ENCODE assay signal across 8 cellular contexts in the genomic region with DNA sequence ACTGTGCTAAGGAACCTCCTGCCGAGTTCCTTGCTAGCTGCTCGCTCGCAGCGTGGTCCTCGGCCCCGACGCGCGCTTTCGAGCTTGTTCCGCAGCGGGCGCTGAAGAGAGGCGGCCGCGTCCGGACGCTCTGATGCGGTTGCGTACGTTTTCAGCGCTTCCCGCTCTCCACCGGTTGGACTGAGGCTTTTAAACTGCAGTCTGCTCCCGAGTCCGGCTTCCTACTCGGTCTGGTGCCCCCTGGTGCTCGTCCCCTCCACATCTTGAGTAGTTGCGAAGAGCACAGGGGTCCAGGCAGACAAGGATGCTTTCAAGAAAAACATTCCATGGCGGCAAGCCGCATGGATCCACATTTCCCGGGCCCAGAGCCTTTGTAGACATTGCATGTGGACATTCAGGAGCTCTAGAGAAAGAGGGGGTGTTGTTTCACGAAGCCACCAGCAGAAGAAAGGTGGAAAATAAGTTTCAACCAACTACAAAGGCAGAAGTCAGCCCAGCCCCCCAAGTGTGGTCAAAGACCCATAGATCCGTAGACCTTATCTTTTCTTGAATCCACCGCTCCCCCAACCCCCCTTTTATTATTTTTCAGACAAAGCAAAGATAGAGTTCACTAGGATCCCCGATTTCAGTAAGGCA. TPM values are rescaled to one million over a fixed set of nuclear protein-coding genes. Genes with fewer than 3 reads are reported as not detected.
DNase-seq lines count a peak whose midpoint lies in the region; ATAC-seq and TF ChIP-seq lines count a peak whose summit lies in the region.

No MANE protein-coding gene starts in this region.

- DNase-seq in CD4-positive, alpha-beta memory T cell = peak; percentile 77 to 83 (median 78)
- DNase-seq in HK-2 (ENCODE audit: unreplicated experiment) = peak; percentile 94
- peak; percentile 99 for DNase-seq in NCI-H82 (lab: John Stamatoyannopoulos, UW)
- peak; percentile 96 for DNase-seq in activated CD8-positive, alpha-beta T cell treated with anti-CD3 and anti-CD28 coated beads for 36 hours
- peak; percentile 67 to 73 (median 70) for DNase-seq in effector memory CD8-positive, alpha-beta T cell
- DNase-seq in medulla oblongata (ENCODE audit: extremely low spot score) = peak; percentile 96
- peak; percentile 62 to 69 (median 69) for DNase-seq in stimulated activated CD4-positive, alpha-beta T cell treated with anti-CD3 and anti-CD28 coated beads, TNF-alpha, amount 100 ng/mL, for 4 hours (ENCODE audit: low read depth in 3 of 3)

- H3K27ac Mint-ChIP-seq in CD4-positive, alpha-beta memory T cell = no peak overlapping the region
- H3K27ac Mint-ChIP-seq in activated CD8-positive, alpha-beta T cell treated with anti-CD3 and anti-CD28 coated beads for 36 hours = no peak overlapping the region
- no peak overlapping the region for H3K27ac Mint-ChIP-seq in effector memory CD8-positive, alpha-beta T cell

- peaks cover 0 to 18% of the 10 kb centered on the region in 2 donors for H3K36me3 Mint-ChIP-seq in CD4-positive, alpha-beta memory T cell
- H3K36me3 Mint-ChIP-seq in activated CD8-positive, alpha-beta T cell treated with anti-CD3 and anti-CD28 coated beads for 36 hours (ENCODE audit: low read depth) = peaks cover 30% of the 10 kb centered on the region
- H3K36me3 Mint-ChIP-seq in effector memory CD8-positive, alpha-beta T cell (ENCODE audit: insufficient read depth) = peaks cover 23% of the 10 kb centered on the region

- CTCF ChIA-PET in CD4-positive, alpha-beta memory T cell (lab: Charles Lee; ENCODE audit: partially characterized antibody) = interaction anchor here (0.7 to 6.3 kb wide), 58 partner anchors 10 to 841 kb away, joined by 3 to 112 read pairs (median 8); a partner anchor contains a TSS
- CTCF ChIA-PET in activated CD8-positive, alpha-beta T cell treated with anti-CD3 and anti-CD28 coated beads for 36 hours (lab: Charles Lee) = interaction anchor here (0.7 to 6.4 kb wide), 61 partner anchors 9 to 340 kb away, joined by 3 to 107 read pairs (median 7); a partner anchor contains a TSS

- H3K9me3 ChIP-seq in CD4-positive, alpha-beta memory T cell (ENCODE audit: control insufficient read depth in 1 of 2, low read length in 2 of 2) = no peaks in the 10 kb centered on the region

- no peaks in the 10 kb centered on the region for H3K27me3 Mint-ChIP-seq in CD4-positive, alpha-beta memory T cell
- no peaks in the 10 kb centered on the region for H3K27me3 Mint-ChIP-seq in activated CD8-positive, alpha-beta T cell treated with anti-CD3 and anti-CD28 coated beads for 36 hours
- H3K27me3 Mint-ChIP-seq in effector memory CD8-positive, alpha-beta T cell = no peaks in the 10 kb centered on the region

- no peaks in the 10 kb centered on the region for H3K27me3 ChIP-seq in CD4-positive, alpha-beta memory T cell (ENCODE audit: insufficient read depth, low read length)

- H3K4me3 Mint-ChIP-seq in CD4-positive, alpha-beta memory T cell = no peak overlapping the region
- no peak overlapping the region for H3K4me3 Mint-ChIP-seq in activated CD8-positive, alpha-beta T cell treated with anti-CD3 and anti-CD28 coated beads for 36 hours
- no peak overlapping the region for H3K4me3 Mint-ChIP-seq in effector memory CD8-positive, alpha-beta T cell

- ATAC-seq in GM19397 (IDR thresholded peaks at IDR 0.05; ENCODE audit: unreplicated experiment) = peak; percentile 45
- peak; percentile 57 for ATAC-seq in activated CD8-positive, alpha-beta T cell treated with anti-CD3 and anti-CD28 coated beads for 36 hours
- ATAC-seq in effector memory CD8-positive, alpha-beta T cell (replicated peaks) = peak; percentile 46

- intact Hi-C loops in CD4-positive, alpha-beta memory T cell (cut with micrococcal nuclease) = loop anchor here (1.0 to 5.0 kb wide), 9 partner anchors 22 to 349 kb away; a partner anchor contains a TSS
- intact Hi-C loops in activated CD8-positive, alpha-beta T cell treated with anti-CD3 and anti-CD28 coated beads for 36 hours (cut with micrococcal nuclease) = loop anchor here (2.0 to 5.0 kb wide), 4 partner anchors 39 to 179 kb away; no protein-coding TSS in a partner anchor

- peak; percentile 71 for TF ChIP-seq CTCF in activated CD8-positive, alpha-beta T cell treated with anti-CD3 and anti-CD28 coated beads for 36 hours (IDR thresholded peaks at IDR 0.05)

- H3K4me1 Mint-ChIP-seq in CD4-positive, alpha-beta memory T cell = peaks cover under 1 to 14% (median 11%) of the 10 kb centered on the region in 4 donors
- peaks cover 21% of the 10 kb centered on the region for H3K4me1 Mint-ChIP-seq in activated CD8-positive, alpha-beta T cell treated with anti-CD3 and anti-CD28 coated beads for 36 hours (ENCODE audit: low read depth)
- H3K4me1 Mint-ChIP-seq in effector memory CD8-positive, alpha-beta T cell (ENCODE audit: low read depth in 2 of 2) = peaks cover 19 to 24% of the 10 kb centered on the region in 2 donors

- no peaks in the 10 kb centered on the region for H3K36me3 ChIP-seq in CD4-positive, alpha-beta memory T cell (ENCODE audit: insufficient read depth, low read length)

- peak overlapping the region; percentile 89 for H3K27ac ChIP-seq in CD4-positive, alpha-beta memory T cell (ENCODE audit: low read depth, low read length)

- POLR2A ChIA-PET in CD4-positive, alpha-beta memory T cell (lab: Charles Lee; ENCODE audit: partially characterized antibody) = interaction anchor here (0.6 to 6.4 kb wide), 44 partner anchors 8 to 852 kb away, joined by 3 to 138 read pairs (median 10); a partner anchor contains a TSS
- POLR2A ChIA-PET in activated CD8-positive, alpha-beta T cell treated with anti-CD3 and anti-CD28 coated beads for 36 hours (lab: Charles Lee) = interaction anchor here (0.8 to 6.3 kb wide), 31 partner anchors 9 to 189 kb away, joined by 3 to 54 read pairs (median 4); a partner anchor contains a TSS

- H3K4me1 ChIP-seq in CD4-positive, alpha-beta memory T cell (ENCODE audit: insufficient read depth, low read length) = peaks cover 32% of the 10 kb centered on the region

- no peaks in the 10 kb centered on the region for H3K9me3 Mint-ChIP-seq in CD4-positive, alpha-beta memory T cell
- no peaks in the 10 kb centered on the region for H3K9me3 Mint-ChIP-seq in activated CD8-positive, alpha-beta T cell treated with anti-CD3 and anti-CD28 coated beads for 36 hours
- no peaks in the 10 kb centered on the region for H3K9me3 Mint-ChIP-seq in effector memory CD8-positive, alpha-beta T cell

- H3K4me3 ChIP-seq in CD4-positive, alpha-beta memory T cell (ENCODE audit: low read length in 2 of 2) = peak overlapping the region; percentile 67 to 96

RNA-seq across cellular contexts. Expression of a gene that starts 1.1 kb away (rescaled TPM):
- 100 to 1,000 TPM; 192 to 194 TPM for total RNA-seq in CD4-positive, alpha-beta memory T cell
- 10 to 100 TPM in 1 of 2 donors, 1 to 10 TPM in 1; 4.5 to 49.5 TPM for polyA plus RNA-seq in CD4-positive, alpha-beta memory T cell
- total RNA-seq in activated CD8-positive, alpha-beta T cell treated with anti-CD3 and anti-CD28 coated beads for 36 hours = 100 to 1,000 TPM; 142 to 143 TPM

Comparison
In these comparisons a context has a peak if more than half of its experiments do, and no peak if none do; other contexts are left out.
1. Peak in every context shown above with its lines: DNase-seq, ATAC-seq, H3K4me3 ChIP-seq and H3K27ac ChIP-seq.